In the genomic region with DNA sequence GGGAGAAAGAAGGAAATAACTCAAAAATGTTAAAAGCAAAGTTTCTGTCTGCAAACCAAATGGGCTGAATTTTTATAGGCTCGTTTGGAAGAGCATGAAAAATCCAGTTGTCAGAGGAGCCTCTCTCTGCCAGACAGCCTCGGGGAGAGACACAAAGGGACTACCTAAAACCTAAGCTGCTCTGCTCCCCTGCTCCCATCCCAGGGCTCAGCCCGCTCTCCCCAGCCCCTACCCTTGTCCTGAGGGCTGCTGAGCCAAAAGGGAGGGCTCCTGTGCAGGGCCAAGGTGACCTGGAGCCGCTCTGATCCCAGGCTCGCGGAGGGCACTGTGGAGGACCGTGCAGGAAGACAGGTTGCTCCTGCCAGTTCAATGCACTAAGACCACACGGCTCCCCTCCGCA, we compare ENCODE assay signal across 1 cellular context.
TF ChIP-seq lines count a peak whose summit lies in the region.

No MANE protein-coding gene starts in this region.

TF ChIP-seq in H1, 55 proteins besides CTCF, POLR2A, EP300 and RAD21 (continued from another document):
- TF ChIP-seq HDAC2 (IDR thresholded peaks at IDR 0.05; ENCODE audit: borderline replicate concordance in 1 of 2, low read depth in 2 of 2, low read length in 2 of 2): no peak
- no peak for TF ChIP-seq PHF8 (conservative IDR thresholded peaks at IDR 0.05; ENCODE audit: low read depth, low read length)
- TF ChIP-seq ATF3 (IDR thresholded peaks at IDR 0.05; ENCODE audit: insufficient read depth, low read depth, low read length): no peak
- TF ChIP-seq JUN (IDR thresholded peaks at IDR 0.05; ENCODE audit: low read depth, low read length): no peak
- no peak for TF ChIP-seq MAX (IDR thresholded peaks at IDR 0.05)
- TF ChIP-seq CHD1 (IDR thresholded peaks at IDR 0.05; ENCODE audit: low read depth, low read length): no peak
